In genomic region chr10:66942407-66942806, GRCh38 we compare ENCODE assay signal across 38 cellular contexts. TPM values are rescaled to one million over a fixed set of nuclear protein-coding genes. Genes with fewer than 3 reads are reported as not detected.
"Had no signal": no experiment of that assay in that cellular context is flagged by ENCODE, and none has a peak within 500 bp of the region (broad histone marks: within the 10 kb centered on the region; RNA-seq: fewer than 3 reads in every experiment).

No MANE protein-coding gene starts in this region.

- DNase-seq: activated CD4-positive, alpha-beta memory T cell treated with anti-CD3 and anti-CD28 coated beads, Interleukin-2, amount 10 ng/mL, durations not matched to agents 7 days and 5 days; activated CD4-positive, alpha-beta T cell treated with anti-CD3 and anti-CD28 coated beads for 1 hour; activated CD4-positive, alpha-beta T cell treated with anti-CD3 and anti-CD28 coated beads for 36 hours; activated CD4-positive, alpha-beta T cell treated with anti-CD3 and anti-CD28 coated beads for 48 hours; activated CD4-positive, alpha-beta T cell treated with anti-CD3 and anti-CD28 coated beads, Interleukin-2, amount 10 ng/mL, durations not matched to agents 7 days and 5 days; activated CD4-positive, alpha-beta T cell treated with anti-CD3 and anti-CD28 coated beads, Interleukin-2, amount 50 U/mL, for 48 hours; activated CD4-positive, CD25-positive, alpha-beta regulatory T cell; activated CD8-positive, alpha-beta memory T cell treated with anti-CD3 and anti-CD28 coated beads for 24 hours; activated CD8-positive, alpha-beta memory T cell treated with anti-CD3 and anti-CD28 coated beads, Interleukin-2, amount 10 ng/mL, durations not matched to agents 7 days and 5 days; activated CD8-positive, alpha-beta memory T cell treated with anti-CD3 and anti-CD28 coated beads, Interleukin-2, amount 50 U/mL, for 48 hours; activated CD8-positive, alpha-beta T cell treated with anti-CD3 and anti-CD28 coated beads, Interleukin-2, amount 10 ng/mL, durations not matched to agents 7 days and 5 days; activated effector memory CD4-positive, alpha-beta T cell treated with Interleukin-2 at 50 U/mL for 16 hours; activated gamma-delta T cell; activated naive CD4-positive, alpha-beta T cell treated with anti-CD3 and anti-CD28 coated beads, Interleukin-2, amount 10 ng/mL, durations not matched to agents 7 days and 5 days; activated naive CD4-positive, alpha-beta T cell treated with Interleukin-2 at 50 U/mL for 16 hours; activated naive CD8-positive, alpha-beta T cell treated with anti-CD3 and anti-CD28 coated beads, Interleukin-2, amount 10 ng/mL, durations not matched to agents 7 days and 5 days; activated naive CD8-positive, alpha-beta T cell treated with anti-CD3 and anti-CD28 coated beads, Interleukin-2, amount 50 U/mL, for 24 hours; activated T-cell treated with anti-CD3 and anti-CD28 coated beads, Interleukin-2, amount 50 U/mL, for 24 hours; activated T-cell treated with anti-CD3 and anti-CD28 coated beads, Interleukin-2, amount 50 U/mL, for 48 hours; amygdala; aorta; body of pancreas; caudate nucleus; cerebellar nuclear complex; T-cell; T-helper 17 cell; WERI-Rb-1 had no signal

- H3K4me1 Mint-ChIP-seq: activated CD4-positive, alpha-beta memory T cell treated with anti-CD3 and anti-CD28 coated beads, Interleukin-2, amount 10 ng/mL, durations not matched to agents 7 days and 5 days; activated CD4-positive, alpha-beta T cell treated with anti-CD3 and anti-CD28 coated beads for 36 hours; activated CD4-positive, alpha-beta T cell treated with anti-CD3 and anti-CD28 coated beads, Interleukin-2, amount 10 ng/mL, durations not matched to agents 7 days and 5 days; activated CD8-positive, alpha-beta memory T cell treated with anti-CD3 and anti-CD28 coated beads, Interleukin-2, amount 10 ng/mL, durations not matched to agents 7 days and 5 days; activated naive CD4-positive, alpha-beta T cell treated with anti-CD3 and anti-CD28 coated beads, Interleukin-2, amount 10 ng/mL, durations not matched to agents 7 days and 5 days; activated naive CD4-positive, alpha-beta T cell treated with anti-CD3 and anti-CD28 coated beads, Interleukin-2, amount 50 U/mL, for 24 hours; activated naive CD8-positive, alpha-beta T cell treated with anti-CD3 and anti-CD28 coated beads, Interleukin-2, amount 10 ng/mL, durations not matched to agents 7 days and 5 days; activated naive CD8-positive, alpha-beta T cell treated with anti-CD3 and anti-CD28 coated beads, Interleukin-2, amount 50 U/mL, for 24 hours; central memory CD8-positive, alpha-beta T cell; T-cell; T-helper 17 cell; WTC11 had no signal

- H3K27ac ChIP-seq: body of pancreas, cardiac muscle cell, WERI-Rb-1 had no signal

- H3K27me3 ChIP-seq: body of pancreas, cardiac muscle cell had no signal

- H3K9me3 ChIP-seq: body of pancreas had no signal

- H3K27me3 Mint-ChIP-seq: activated CD4-positive, alpha-beta memory T cell treated with anti-CD3 and anti-CD28 coated beads, Interleukin-2, amount 10 ng/mL, durations not matched to agents 7 days and 5 days; activated CD8-positive, alpha-beta memory T cell treated with anti-CD3 and anti-CD28 coated beads, Interleukin-2, amount 10 ng/mL, durations not matched to agents 7 days and 5 days; activated naive CD4-positive, alpha-beta T cell treated with anti-CD3 and anti-CD28 coated beads, Interleukin-2, amount 10 ng/mL, durations not matched to agents 7 days and 5 days; activated naive CD8-positive, alpha-beta T cell; activated naive CD8-positive, alpha-beta T cell treated with anti-CD3 and anti-CD28 coated beads, Interleukin-2, amount 10 ng/mL, durations not matched to agents 7 days and 5 days; activated naive CD8-positive, alpha-beta T cell treated with anti-CD3 and anti-CD28 coated beads, Interleukin-2, amount 50 U/mL, for 24 hours; activated T-cell treated with anti-CD3 and anti-CD28 coated beads, Interleukin-2, amount 50 U/mL, for 24 hours; central memory CD8-positive, alpha-beta T cell had no signal

- H3K36me3 ChIP-seq: cardiac muscle cell, WERI-Rb-1 had no signal

- H3K4me3 ChIP-seq: body of pancreas, cardiac muscle cell had no signal

- H3K4me3 Mint-ChIP-seq: activated CD4-positive, alpha-beta memory T cell treated with anti-CD3 and anti-CD28 coated beads, Interleukin-2, amount 10 ng/mL, durations not matched to agents 7 days and 5 days; activated CD4-positive, alpha-beta T cell treated with anti-CD3 and anti-CD28 coated beads for 36 hours; activated CD4-positive, alpha-beta T cell treated with anti-CD3 and anti-CD28 coated beads, Interleukin-2, amount 10 ng/mL, durations not matched to agents 7 days and 5 days; activated CD8-positive, alpha-beta memory T cell treated with anti-CD3 and anti-CD28 coated beads, Interleukin-2, amount 10 ng/mL, durations not matched to agents 7 days and 5 days; activated CD8-positive, alpha-beta T cell treated with anti-CD3 and anti-CD28 coated beads, Interleukin-2, amount 10 ng/mL, durations not matched to agents 7 days and 5 days; activated naive CD4-positive, alpha-beta T cell treated with anti-CD3 and anti-CD28 coated beads, Interleukin-2, amount 10 ng/mL, durations not matched to agents 7 days and 5 days; activated naive CD4-positive, alpha-beta T cell treated with anti-CD3 and anti-CD28 coated beads, Interleukin-2, amount 50 U/mL, for 24 hours; activated naive CD8-positive, alpha-beta T cell; activated naive CD8-positive, alpha-beta T cell treated with anti-CD3 and anti-CD28 coated beads, Interleukin-2, amount 10 ng/mL, durations not matched to agents 7 days and 5 days; activated naive CD8-positive, alpha-beta T cell treated with anti-CD3 and anti-CD28 coated beads, Interleukin-2, amount 50 U/mL, for 24 hours; activated T-cell treated with anti-CD3 and anti-CD28 coated beads, Interleukin-2, amount 50 U/mL, for 24 hours; central memory CD8-positive, alpha-beta T cell; T-cell; T-helper 17 cell; WTC11 had no signal

- H3K27ac Mint-ChIP-seq: activated CD4-positive, alpha-beta memory T cell treated with anti-CD3 and anti-CD28 coated beads, Interleukin-2, amount 10 ng/mL, durations not matched to agents 7 days and 5 days; activated CD4-positive, alpha-beta T cell treated with anti-CD3 and anti-CD28 coated beads for 36 hours; activated CD4-positive, alpha-beta T cell treated with anti-CD3 and anti-CD28 coated beads, Interleukin-2, amount 10 ng/mL, durations not matched to agents 7 days and 5 days; activated CD8-positive, alpha-beta memory T cell treated with anti-CD3 and anti-CD28 coated beads, Interleukin-2, amount 10 ng/mL, durations not matched to agents 7 days and 5 days; activated CD8-positive, alpha-beta T cell treated with anti-CD3 and anti-CD28 coated beads, Interleukin-2, amount 10 ng/mL, durations not matched to agents 7 days and 5 days; activated naive CD4-positive, alpha-beta T cell treated with anti-CD3 and anti-CD28 coated beads, Interleukin-2, amount 10 ng/mL, durations not matched to agents 7 days and 5 days; activated naive CD4-positive, alpha-beta T cell treated with anti-CD3 and anti-CD28 coated beads, Interleukin-2, amount 50 U/mL, for 24 hours; activated naive CD8-positive, alpha-beta T cell; activated naive CD8-positive, alpha-beta T cell treated with anti-CD3 and anti-CD28 coated beads, Interleukin-2, amount 10 ng/mL, durations not matched to agents 7 days and 5 days; activated naive CD8-positive, alpha-beta T cell treated with anti-CD3 and anti-CD28 coated beads, Interleukin-2, amount 50 U/mL, for 24 hours; activated T-cell treated with anti-CD3 and anti-CD28 coated beads, Interleukin-2, amount 50 U/mL, for 24 hours; activated T-helper 2 cell treated with anti-CD3 and anti-CD28 coated beads, Interferon-gamma antibody, Interleukin-2, Interleukin-4, amounts not matched to agents 10 μg/mL and 5 μg/mL and 100 μg/mL, durations not matched to agents 14 hours and 24 hours and 36 hours; T-cell; T-helper 17 cell; WTC11 had no signal

- H3K9me3 Mint-ChIP-seq: activated CD4-positive, alpha-beta memory T cell treated with anti-CD3 and anti-CD28 coated beads, Interleukin-2, amount 10 ng/mL, durations not matched to agents 7 days and 5 days; activated CD4-positive, alpha-beta T cell treated with anti-CD3 and anti-CD28 coated beads, Interleukin-2, amount 10 ng/mL, durations not matched to agents 7 days and 5 days; activated naive CD4-positive, alpha-beta T cell treated with anti-CD3 and anti-CD28 coated beads, Interleukin-2, amount 10 ng/mL, durations not matched to agents 7 days and 5 days; activated naive CD4-positive, alpha-beta T cell treated with anti-CD3 and anti-CD28 coated beads, Interleukin-2, amount 50 U/mL, for 24 hours; activated naive CD8-positive, alpha-beta T cell treated with anti-CD3 and anti-CD28 coated beads, Interleukin-2, amount 10 ng/mL, durations not matched to agents 7 days and 5 days; activated naive CD8-positive, alpha-beta T cell treated with anti-CD3 and anti-CD28 coated beads, Interleukin-2, amount 50 U/mL, for 24 hours; activated T-cell treated with anti-CD3 and anti-CD28 coated beads, Interleukin-2, amount 50 U/mL, for 24 hours; activated T-helper 2 cell treated with anti-CD3 and anti-CD28 coated beads, Interferon-gamma antibody, Interleukin-2, Interleukin-4, amounts not matched to agents 10 μg/mL and 5 μg/mL and 100 μg/mL, durations not matched to agents 14 hours and 24 hours and 36 hours; WTC11 had no signal

- H3K4me1 ChIP-seq: body of pancreas had no signal

- H3K36me3 Mint-ChIP-seq: activated CD8-positive, alpha-beta memory T cell treated with anti-CD3 and anti-CD28 coated beads, Interleukin-2, amount 10 ng/mL, durations not matched to agents 7 days and 5 days; activated naive CD4-positive, alpha-beta T cell treated with anti-CD3 and anti-CD28 coated beads, Interleukin-2, amount 10 ng/mL, durations not matched to agents 7 days and 5 days; activated naive CD4-positive, alpha-beta T cell treated with anti-CD3 and anti-CD28 coated beads, Interleukin-2, amount 50 U/mL, for 24 hours; activated naive CD8-positive, alpha-beta T cell; activated naive CD8-positive, alpha-beta T cell treated with anti-CD3 and anti-CD28 coated beads, Interleukin-2, amount 10 ng/mL, durations not matched to agents 7 days and 5 days; T-cell; WTC11 had no signal

- FAIRE-seq: astrocyte, bronchial epithelial cell, TTC549 had no signal

RNA-seq across cellular contexts. Expression of gene LRRTM3, which starts 16.6 kb away (rescaled TPM):
- total RNA-seq: activated CD4-positive, alpha-beta memory T cell treated with anti-CD3 and anti-CD28 coated beads, Interleukin-2, amount 10 ng/mL, durations not matched to agents 7 days and 5 days; activated CD4-positive, alpha-beta T cell treated with anti-CD3 and anti-CD28 coated beads for 36 hours; activated CD4-positive, alpha-beta T cell treated with anti-CD3 and anti-CD28 coated beads, Interleukin-2, amount 10 ng/mL, durations not matched to agents 7 days and 5 days; activated CD8-positive, alpha-beta memory T cell treated with anti-CD3 and anti-CD28 coated beads, Interleukin-2, amount 10 ng/mL, durations not matched to agents 7 days and 5 days; activated CD8-positive, alpha-beta T cell treated with anti-CD3 and anti-CD28 coated beads, Interleukin-2, amount 10 ng/mL, durations not matched to agents 7 days and 5 days; activated naive CD8-positive, alpha-beta T cell treated with anti-CD3 and anti-CD28 coated beads, Interleukin-2, amount 10 ng/mL, durations not matched to agents 7 days and 5 days; activated T-helper 2 cell treated with anti-CD3 and anti-CD28 coated beads, Interferon-gamma antibody, Interleukin-2, Interleukin-4, amounts not matched to agents 10 μg/mL and 5 μg/mL and 100 μg/mL, durations not matched to agents 14 hours and 24 hours and 36 hours; bronchial epithelial cell; chondrocyte; T-cell; T-helper 17 cell; T-helper 2 cell treated with Interferon-gamma antibody and Interleukin-4, amounts not matched to agents 100 ng/mL and 5 ng/mL, for 36 hours had no signal
- polyA plus RNA-seq: aorta had no signal
